Comparison of ENCODE assay signal across 7 cellular contexts in the genomic region with DNA sequence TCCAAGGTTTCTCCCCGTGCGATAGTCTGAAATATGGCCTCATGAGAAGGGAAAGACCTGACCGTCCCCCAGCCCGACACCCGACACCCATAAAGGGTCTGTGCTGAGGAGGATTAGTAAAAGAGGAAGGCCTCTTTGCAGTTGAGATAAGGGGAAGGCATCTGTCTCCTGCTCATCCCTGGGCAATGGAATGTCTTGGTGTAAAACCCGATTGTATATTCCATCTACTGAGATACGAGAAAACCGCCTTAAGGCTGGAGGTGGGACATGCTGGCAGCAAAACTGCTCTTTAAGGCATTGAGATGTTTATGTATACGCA.
A peak's percentile ranks its signal among the peaks of the same experiment; 100 is the strongest.
DNase-seq lines count a peak whose midpoint lies in the region; ATAC-seq, FAIRE-seq and TF ChIP-seq lines count a peak whose summit lies in the region.
"Not testable (repeated sequence)": the region's sequence is repeated elsewhere in the genome, so short reads cannot be mapped to it uniquely, and the experiment has no call there.

No MANE protein-coding gene starts in this region.

- peaks cover 44 to 52% of the 10 kb centered on the region in 2 experiments for H3K4me1 Mint-ChIP-seq in H9
- H3K4me1 Mint-ChIP-seq in nephron: peaks cover 22% of the 10 kb centered on the region
- H3K4me1 Mint-ChIP-seq in type B pancreatic cell (ENCODE audit: unreplicated experiment): peaks cover 23% of the 10 kb centered on the region

- not testable (repeated sequence) for H3T11ph ChIP-seq in H9 (ENCODE audit: low read length)

- not testable (repeated sequence) for H3K23ac ChIP-seq in H9 (ENCODE audit: insufficient read length, low read depth, low read length); H1 (ENCODE audit: insufficient read length)

- H2BK20ac ChIP-seq in H9 (ENCODE audit: low read depth, low read length, poor library complexity, severe bottlenecking): not testable (repeated sequence)
- 0 out of 2 replicates have a peak overlapping the region, but pooled peaks have one; percentile 66 for H2BK20ac ChIP-seq in H1 (ENCODE audit: low read length)

- TF ChIP-seq EP300 in H1 (IDR thresholded peaks at IDR 0.05; ENCODE audit: borderline replicate concordance in 1 of 2, low read depth in 2 of 2, low read length in 2 of 2); HepG2 (IDR thresholded peaks at IDR 0.05; ENCODE audit: low read depth in 2 of 2, low read length in 2 of 2); HepG2 (CRISPR knock-in tag; IDR thresholded peaks at IDR 0.05; ENCODE audit: borderline replicate concordance): not testable (repeated sequence)

- not testable (repeated sequence) for TF ChIP-seq RAD21 in H1 (IDR thresholded peaks at IDR 0.05 in 1 of 2, conservative IDR thresholded peaks at IDR 0.05 in 1 of 2; ENCODE audit: low read depth in 2 of 2, low read length in 2 of 2); HepG2 (CRISPR knock-in tag; IDR thresholded peaks at IDR 0.05)

- not testable (repeated sequence) for H3K23me2 ChIP-seq in H9 (ENCODE audit: insufficient read length, low read depth, low read length, poor library complexity, severe bottlenecking); H1 (ENCODE audit: low read depth, low read length)

- H3K36me3 ChIP-seq in Karpas-422 (ENCODE audit: insufficient read depth, low read length); H1 (ENCODE audit: control insufficient read depth in 2 of 4, insufficient read depth in 4 of 4, low read length in 3 of 4); HepG2 (replicated peaks in 1 of 2; ENCODE audit: control insufficient read depth in 1 of 2, insufficient read depth in 2 of 2, low read length in 2 of 2): not testable (repeated sequence)

- not testable (repeated sequence) for H3K27ac ChIP-seq in H9 (ENCODE audit: insufficient read length, low read depth, low read length); H1 (ENCODE audit: low read depth, low read length); HepG2 (ENCODE audit: extremely low read length, insufficient read depth, low read length)
- peak overlapping the region; percentile 62; the same call in 1 of the 2 replicates for H3K27ac ChIP-seq in Karpas-422 (ENCODE audit: low read length)
- H3K27ac ChIP-seq in VCaP: peak overlapping the region; percentile 71

- DNase-seq in H9; Karpas-422; H1 (ENCODE audit: low read depth in 1 of 2, low spot score in 2 of 2); HepG2 (ENCODE audit: low spot score); type B pancreatic cell (ENCODE audit: extremely low spot score, unreplicated experiment): not testable (repeated sequence)

- POLR2A ChIA-PET in H1 (lab: Charles Lee; ENCODE audit: partially characterized antibody); HepG2 (lab: Yijun Ruan, JAX): not testable (repeated sequence)

- not testable (repeated sequence) for H4K20me1 ChIP-seq in H9 (ENCODE audit: control insufficient read depth, insufficient read depth, insufficient read length); Karpas-422 (ENCODE audit: insufficient read depth, low read depth, low read length); H1 (replicated peaks in 1 of 2; ENCODE audit: control insufficient read depth in 1 of 2, insufficient read depth in 2 of 2, low read length in 2 of 2); HepG2 (ENCODE audit: insufficient read depth, low read length)

- not testable (repeated sequence) for TF ChIP-seq POLR2A in H1 (IDR thresholded peaks at IDR 0.05; ENCODE audit: control extremely low read depth in 1 of 2, low read depth in 2 of 2, low read length in 2 of 2); HepG2 (IDR thresholded peaks at IDR 0.05; ENCODE audit: insufficient read depth in 1 of 2, low read depth in 2 of 2, low read length in 2 of 2)

- H2AFZ ChIP-seq in H9 (ENCODE audit: low read length); H1 (ENCODE audit: low read length); HepG2 (ENCODE audit: low read length): not testable (repeated sequence)
- peak overlapping the region; percentile 42 for H2AFZ ChIP-seq in Karpas-422 (ENCODE audit: low read length)

- not testable (repeated sequence) for BruUV-seq in HepG2 (replicated peaks; lab: Mats Ljungman, UMichigan)

- H4K8ac ChIP-seq in H9 (replicated peaks; ENCODE audit: insufficient read length, low read depth, low read length); H1 (ENCODE audit: extremely low read depth, insufficient read depth, low read length): not testable (repeated sequence)

- H3K9me3 Mint-ChIP-seq in H9: not testable (repeated sequence)
- peaks cover 13% of the 10 kb centered on the region for H3K9me3 Mint-ChIP-seq in nephron
- peaks cover 11% of the 10 kb centered on the region for H3K9me3 Mint-ChIP-seq in type B pancreatic cell

- not testable (repeated sequence) for H3K4me1 ChIP-seq in H9 (ENCODE audit: insufficient read depth, low read length)
- H3K4me1 ChIP-seq in Karpas-422 (ENCODE audit: low read length) (peaks cover 39% of the 10 kb centered on the region), H1 (replicated peaks in 1 of 4; ENCODE audit: control insufficient read depth in 3 of 4, insufficient read depth in 4 of 4, low read length in 3 of 4) (peaks cover 2 to 20% (median 14%) of the 10 kb centered on the region in 4 experiments; a peak in 5 of 7 replicates), HepG2 (ENCODE audit: insufficient read depth, low read length) (peaks cover 21% of the 10 kb centered on the region)

- peak overlapping the region in 1 of 2 experiments; percentile 41; a peak in 3 of 5 replicates for H3K4me3 Mint-ChIP-seq in H9
- not testable (repeated sequence) for H3K4me3 Mint-ChIP-seq in nephron, type B pancreatic cell

- not testable (repeated sequence) for H4K5ac ChIP-seq in H9 (ENCODE audit: insufficient read length, low read depth, low read length)
- H4K5ac ChIP-seq in H1 (ENCODE audit: insufficient read length, low read depth, low read length): peak overlapping the region; percentile 52

- FAIRE-seq in H1 (lab: Jason Lieb, UNC); HepG2 (lab: Jason Lieb, UNC): not testable (repeated sequence)

- not testable (repeated sequence) for H3K18ac ChIP-seq in H9 (ENCODE audit: insufficient read length, low read depth, low read length)
- peak overlapping the region; percentile 39; the same call in 1 of the 2 replicates for H3K18ac ChIP-seq in H1 (ENCODE audit: extremely low read depth, low read length)

- not testable (repeated sequence) for H3K79me1 ChIP-seq in H9 (ENCODE audit: insufficient read depth, low read depth, low read length, poor library complexity, severe bottlenecking); H1 (ENCODE audit: low read depth, low read length)

- not testable (repeated sequence) for H3K79me2 ChIP-seq in H9 (ENCODE audit: insufficient read depth, low read length); Karpas-422 (ENCODE audit: low read length); H1 (ENCODE audit: control insufficient read depth in 1 of 2, insufficient read depth in 2 of 2, low read length in 2 of 2); HepG2 (ENCODE audit: insufficient read depth, low read length)

- H3K36me3 Mint-ChIP-seq in H9 (ENCODE audit: insufficient read depth in 1 of 3, low read depth in 3 of 3): peaks cover 0 to 10% (median 0%) of the 10 kb centered on the region in 3 experiments; a peak in 2 of 7 replicates
- not testable (repeated sequence) for H3K36me3 Mint-ChIP-seq in nephron (ENCODE audit: low read depth); type B pancreatic cell

- H3K9me3 ChIP-seq in H9 (ENCODE audit: control insufficient read depth, low read depth, low read length); Karpas-422 (ENCODE audit: low read length); H1 (ENCODE audit: insufficient read depth in 2 of 2, low read depth in 1 of 2, low read length in 1 of 2); HepG2 (ENCODE audit: low read length): not testable (repeated sequence)

- H2BK5ac ChIP-seq in H9 (ENCODE audit: insufficient read length, low read length): not testable (repeated sequence)
- 0 out of 2 replicates have a peak overlapping the region, but pooled peaks have one; percentile 5 for H2BK5ac ChIP-seq in H1 (ENCODE audit: low read depth, low read length)

- not testable (repeated sequence) for H2BK15ac ChIP-seq in H9 (ENCODE audit: low read depth, low read length); H1 (ENCODE audit: low read length)

- H2AK5ac ChIP-seq in H9 (ENCODE audit: insufficient read length, low read length); H1 (ENCODE audit: low read depth, low read length): not testable (repeated sequence)

- not testable (repeated sequence) for H2BK120ac ChIP-seq in H9 (ENCODE audit: low read depth, low read length, poor library complexity, severe bottlenecking); H1 (replicated peaks; ENCODE audit: low read depth, low read length)

- CTCF ChIA-PET in H1 (lab: Charles Lee; ENCODE audit: partially characterized antibody): interaction anchor here (1.2 to 1.3 kb wide), 2 partner anchors 38 to 45 kb away, joined by 3 to 4 read pairs; no protein-coding TSS in a partner anchor
- CTCF ChIA-PET in HepG2 (lab: Yijun Ruan, JAX; ENCODE audit: low intra/inter-chr PET ratio, low total read pairs): not testable (repeated sequence)

- not testable (repeated sequence) for H2BK12ac ChIP-seq in H9 (ENCODE audit: insufficient read length, low read depth, low read length)
- 0 out of 2 replicates have a peak overlapping the region, but pooled peaks have one; percentile 11 for H2BK12ac ChIP-seq in H1 (ENCODE audit: low read depth, low read length)

- peaks cover 25% of the 10 kb centered on the region for H3K27me3 Mint-ChIP-seq in H9 (ENCODE audit: low read depth)
- not testable (repeated sequence) for H3K27me3 Mint-ChIP-seq in nephron (ENCODE audit: low read depth); type B pancreatic cell

- H3K9me2 ChIP-seq in Karpas-422 (replicated peaks; ENCODE audit: insufficient read depth, low read length): not testable (repeated sequence)

- H3K4me3 ChIP-seq in Karpas-422 (ENCODE audit: low read length); H1 (ENCODE audit: extremely low read depth in 1 of 4, insufficient read depth in 2 of 4, low read depth in 3 of 4, low read length in 4 of 4); HepG2 (replicated peaks in 1 of 3; ENCODE audit: insufficient read depth in 1 of 3, low read depth in 2 of 3, low read length in 3 of 3): not testable (repeated sequence)

- not testable (repeated sequence) for H3K4ac ChIP-seq in H9 (ENCODE audit: low read depth, low read length); H1 (replicated peaks; ENCODE audit: insufficient read length, low read depth, low read length)

- not testable (repeated sequence) for H3K9ac ChIP-seq in H9 (ENCODE audit: extremely low read depth, insufficient read length, low read length); Karpas-422 (ENCODE audit: low read length); H1 (replicated peaks in 1 of 4; ENCODE audit: extremely low read depth in 1 of 4, low read depth in 3 of 4, low read length in 3 of 4); HepG2 (ENCODE audit: insufficient read depth, low read depth, low read length)

- intact Hi-C loops in HepG2 (cut with micrococcal nuclease; ENCODE audit: unreplicated experiment): loop anchor here (5.0 kb wide), 1 partner anchor 401 kb away; no protein-coding TSS in a partner anchor

- not testable (repeated sequence) for H3K56ac ChIP-seq in H9 (ENCODE audit: insufficient read length, low read depth, low read length); H1 (replicated peaks; ENCODE audit: insufficient read length, low read depth, low read length)

- H3K14ac ChIP-seq in H9 (ENCODE audit: insufficient read depth, low read length); H1 (ENCODE audit: insufficient read length): not testable (repeated sequence)

- H4K91ac ChIP-seq in H9 (ENCODE audit: insufficient read length, low read depth, low read length); H1 (replicated peaks; ENCODE audit: insufficient read length, low read length): not testable (repeated sequence)

- TF ChIP-seq CTCF in H9 (conservative IDR thresholded peaks at IDR 0.05); VCaP (conservative IDR thresholded peaks at IDR 0.05); H1 (IDR thresholded peaks at IDR 0.05; ENCODE audit: control extremely low read depth in 1 of 3, insufficient read depth in 1 of 3, low read depth in 1 of 3, low read length in 3 of 3); HepG2 (CRISPR knock-in tag; IDR thresholded peaks at IDR 0.05); nephron (IDR thresholded peaks at IDR 0.05; ENCODE audit: unreplicated experiment in 3 of 3); type B pancreatic cell (conservative IDR thresholded peaks at IDR 0.05): not testable (repeated sequence)

- no CpG with 5 or more reads among the region's 9 CpGs for WGBS in H9 (ENCODE audit: extremely low coverage, insufficient read length, low lambda C conversion rate)
- 29% methylated on average over 9 of the region's 9 CpGs; no CpG with 5 or more reads in 1 of the 2 experiments for WGBS in H1 (ENCODE audit: extremely low coverage in 1 of 2, insufficient coverage in 1 of 2, insufficient read length in 1 of 2, insufficient replicate concordance in 2 of 2, low coverage in 1 of 2, low lambda C conversion rate in 2 of 2, missing lambda C conversion rate in 1 of 2), 2 experiments
- WGBS in HepG2 (ENCODE audit: low lambda C conversion rate): 36% methylated on average over 9 of the region's 9 CpGs

- not testable (repeated sequence) for H3K27me3 ChIP-seq in H9 (ENCODE audit: insufficient read depth, low read length); Karpas-422 (ENCODE audit: low read length); H1 (replicated peaks in 1 of 4; ENCODE audit: control insufficient read depth in 3 of 4, extremely low read depth in 1 of 4, insufficient read depth in 3 of 4, low read length in 3 of 4); HepG2 (ENCODE audit: control insufficient read depth in 1 of 2, insufficient read depth in 2 of 2, low read length in 2 of 2)

- in situ Hi-C loops in HepG2 (cut with HindIII; ENCODE audit: extremely low pct_ligation_motif_present, low pct_unique_long_range_greater_than_20kb): loop anchor here (5.0 kb wide), 1 partner anchor 381 kb away; no protein-coding TSS in a partner anchor

- ATAC-seq in HepG2: not testable (repeated sequence)

- peak overlapping the region; percentile 68 to 90 (median 89); a peak in 5 of 7 replicates for H3K27ac Mint-ChIP-seq in H9
- H3K27ac Mint-ChIP-seq in nephron: peak overlapping the region; percentile 92 to 100 (median 97)
- peak overlapping the region; percentile 81 for H3K27ac Mint-ChIP-seq in type B pancreatic cell

- H3K4me2 ChIP-seq in H9 (ENCODE audit: insufficient read depth, insufficient read length, low read length) (peak overlapping the region; percentile 35), Karpas-422 (ENCODE audit: low read depth, low read length, poor library complexity, severe bottlenecking) (peak overlapping the region; percentile 41), H1 (ENCODE audit: insufficient read depth in 1 of 2, low read depth in 2 of 2, low read length in 2 of 2) (peak overlapping the region; percentile 59 to 67), HepG2 (ENCODE audit: low read depth, low read length) (peak overlapping the region; percentile 53)
